8 cellular contexts compared by ENCODE assay signal in genomic region chr22:38273135-38273761, GRCh38. TPM values are rescaled to one million over a fixed set of nuclear protein-coding genes. Genes with fewer than 3 reads are reported as not detected.
A peak's percentile ranks its signal among the peaks of the same experiment; 100 is the strongest.
DNase-seq lines count a peak whose midpoint lies in the region; ATAC-seq and TF ChIP-seq lines count a peak whose summit lies in the region.

No MANE protein-coding gene starts in this region.

- H3K36me3 Mint-ChIP-seq in stimulated activated memory B cell treated with anti-CD40 and anti-IgM and Interleukin-4, amounts not matched to agents 10 μg/mL and 1 μg/mL and 100 μg/mL, for 72 hours: peaks cover 5% of the 10 kb centered on the region

- H3K9me3 ChIP-seq in adrenal gland (replicated peaks in 1 of 3): no peaks in the 10 kb centered on the region

- H3K4me3 ChIP-seq in adrenal gland: peak overlapping the region in 3 of 4 donors; percentile 5 to 100 (median 85)

- peak overlapping the region; percentile 91 for H3K4me3 Mint-ChIP-seq in stimulated activated memory B cell treated with anti-CD40 and anti-IgM and Interleukin-4, amounts not matched to agents 10 μg/mL and 1 μg/mL and 100 μg/mL, for 72 hours

- peaks cover 23 to 41% of the 10 kb centered on the region in 2 donors for H3K4me1 ChIP-seq in adrenal gland (replicated peaks in 1 of 2)

- H3K27ac ChIP-seq in adrenal gland: peak overlapping the region in 4 of 5 donors; percentile 73 to 96 (median 93)

- no peak for DNase-seq in Right ventricle myocardium superior
- DNase-seq in cardiac septum (ENCODE audit: low spot score): no peak
- DNase-seq in adrenal gland: no peak
- peak; percentile 76 for DNase-seq in inferior parietal cortex (ENCODE audit: extremely low spot score)
- DNase-seq in iPS-NIHi11 (ENCODE audit: low spot score): no peak
- DNase-seq in activated CD4-positive, alpha-beta T cell treated with anti-CD3 and anti-CD28 coated beads, Interleukin-2, amount 50 U/mL, for 1 hour: no peak

- ATAC-seq in Right ventricle myocardium superior (ENCODE audit: poor library complexity) (peak; percentile 23), HG03095 (IDR thresholded peaks at IDR 0.05; ENCODE audit: unreplicated experiment) (no peak)
- no peak for ATAC-seq in stimulated activated memory B cell treated with anti-CD40 and anti-IgM and Interleukin-4, amounts not matched to agents 10 μg/mL and 1 μg/mL and 100 μg/mL, for 72 hours

- peaks cover 64% of the 10 kb centered on the region for H3K4me1 Mint-ChIP-seq in stimulated activated memory B cell treated with anti-CD40 and anti-IgM and Interleukin-4, amounts not matched to agents 10 μg/mL and 1 μg/mL and 100 μg/mL, for 72 hours

- H3K9me3 Mint-ChIP-seq in stimulated activated memory B cell treated with anti-CD40 and anti-IgM and Interleukin-4, amounts not matched to agents 10 μg/mL and 1 μg/mL and 100 μg/mL, for 72 hours: no peaks in the 10 kb centered on the region

- no peaks in the 10 kb centered on the region for H3K27me3 ChIP-seq in adrenal gland

- no peaks in the 10 kb centered on the region for H3K27me3 Mint-ChIP-seq in stimulated activated memory B cell treated with anti-CD40 and anti-IgM and Interleukin-4, amounts not matched to agents 10 μg/mL and 1 μg/mL and 100 μg/mL, for 72 hours

- no peaks in the 10 kb centered on the region for H3K36me3 ChIP-seq in adrenal gland (replicated peaks in 1 of 2)

- no peak for TF ChIP-seq POLR2A in adrenal gland (IDR thresholded peaks at IDR 0.05)

- 11 to 23% (median 15%) methylated on average over 17 to 25 of the region's 25 CpGs for WGBS in adrenal gland, 4 donors

- H3K27ac Mint-ChIP-seq in stimulated activated memory B cell treated with anti-CD40 and anti-IgM and Interleukin-4, amounts not matched to agents 10 μg/mL and 1 μg/mL and 100 μg/mL, for 72 hours: peak overlapping the region; percentile 95

- no peak for TF ChIP-seq CTCF in adrenal gland (IDR thresholded peaks at IDR 0.05)

- intact Hi-C loops in Right ventricle myocardium superior (cut with DNase I) (no loop called here), cardiac septum (cut with DNase I) (loop anchor here (2.0 kb wide), 1 partner anchor 44 kb away; the partner anchor contains the start of gene CSNK1E), adrenal gland (cut with DNase I) (no loop called here)

RNA-seq across cellular contexts. Expression of gene TMEM184B, which starts 0.4 kb away (rescaled TPM):
- total RNA-seq in Right ventricle myocardium superior (42.2 TPM), cardiac septum (58.1 TPM), adrenal gland (100 to 1,000 TPM in 1 of 8 donors, 10 to 100 TPM in 7; 35.4 to 107 (median 48.9) TPM)
- 10 to 100 TPM; 17.4 to 27.1 (median 23.1) TPM for polyA plus RNA-seq in adrenal gland

RNA-seq across cellular contexts. Expression of gene CSNK1E, which starts 44.0 kb away (rescaled TPM):
- total RNA-seq in Right ventricle myocardium superior: 65.7 TPM
- 95.7 TPM for total RNA-seq in cardiac septum
- 100 to 1,000 TPM in 1 of 8 donors, 10 to 100 TPM in 7; 28.4 to 112 (median 73.7) TPM for total RNA-seq in adrenal gland
- 100 to 1,000 TPM in 1 of 3 donors, 10 to 100 TPM in 2; 49.1 to 142 (median 85.2) TPM for polyA plus RNA-seq in adrenal gland
